Comparison of ENCODE assay signal across 8 cellular contexts in the genomic region with DNA sequence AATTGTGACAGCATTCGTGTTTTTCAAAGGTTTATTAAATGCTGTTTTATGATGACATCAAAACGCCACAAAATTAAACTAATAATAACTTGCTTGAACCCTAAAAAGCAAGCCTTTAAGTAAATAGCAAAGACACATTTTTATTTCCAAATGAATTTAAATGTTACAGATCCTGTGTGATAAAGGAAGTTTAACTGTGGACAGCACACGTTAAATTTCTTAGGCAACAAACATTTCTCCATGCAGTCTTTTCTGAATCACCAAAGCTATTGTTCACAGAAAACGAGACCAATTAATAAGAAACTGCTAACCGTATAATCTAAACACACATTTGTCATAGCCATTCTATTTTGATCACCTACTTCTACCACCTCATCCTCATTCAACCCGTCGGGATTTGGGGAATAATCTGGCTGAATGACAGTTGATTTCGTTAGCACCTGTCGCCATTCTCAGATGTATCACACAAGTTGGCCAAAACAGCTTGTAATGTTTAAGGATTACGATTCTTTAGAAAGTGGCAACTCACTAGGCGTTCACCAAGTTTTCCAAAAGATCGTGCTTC. TPM values are rescaled to one million over a fixed set of nuclear protein-coding genes. Genes with fewer than 3 reads are reported as not detected.
DNase-seq lines count a peak whose midpoint lies in the region; ATAC-seq, FAIRE-seq and TF ChIP-seq lines count a peak whose summit lies in the region.

No MANE protein-coding gene starts in this region.

- no peak for ATAC-seq in activated naive CD8-positive, alpha-beta T cell treated with anti-CD3 and anti-CD28 coated beads, Interleukin-2, amount 50 U/mL, for 24 hours
- ATAC-seq in right lobe of liver, result no peak
- ATAC-seq in upper lobe of right lung, result no peak
- no peak for ATAC-seq in GM21717 (IDR thresholded peaks at IDR 0.05; ENCODE audit: unreplicated experiment)
- no peak for ATAC-seq in GM19035 (IDR thresholded peaks at IDR 0.05; ENCODE audit: unreplicated experiment)

- H3K4me1 ChIP-seq in BE2C (no peaks in the 10 kb centered on the region), right lobe of liver (peaks cover 0 to 3% (median 0%) of the 10 kb centered on the region in 4 donors), upper lobe of right lung (peaks cover 3% of the 10 kb centered on the region)

- peaks cover 46% of the 10 kb centered on the region for H3K4me1 Mint-ChIP-seq in activated naive CD8-positive, alpha-beta T cell treated with anti-CD3 and anti-CD28 coated beads, Interleukin-2, amount 50 U/mL, for 24 hours

- no peaks in the 10 kb centered on the region; the same call in 1 of the 2 replicates for H3K36me3 ChIP-seq in BE2C
- H3K36me3 ChIP-seq in right lobe of liver, result no peaks in the 10 kb centered on the region
- no peaks in the 10 kb centered on the region for H3K36me3 ChIP-seq in upper lobe of right lung

- no peak for FAIRE-seq in GM12891 (lab: Jason Lieb, UNC)

- H3K4me3 ChIP-seq in BE2C (ENCODE audit: low read depth, low read length) (peak overlapping the region; percentile 77), HFF-Myc (replicated peaks; ENCODE audit: low read depth, low read length) (peak overlapping the region; percentile 56), right lobe of liver (peak overlapping the region; percentile 76 to 97 (median 89)), upper lobe of right lung (peak overlapping the region; percentile 74)

- peak overlapping the region; percentile 95 for H3K4me3 Mint-ChIP-seq in activated naive CD8-positive, alpha-beta T cell treated with anti-CD3 and anti-CD28 coated beads, Interleukin-2, amount 50 U/mL, for 24 hours

- intact Hi-C loops in right lobe of liver (cut with DNase I), result no loop called here
- intact Hi-C loops in upper lobe of right lung (cut with DNase I), result no loop called here

- no peaks in the 10 kb centered on the region for H3K9me3 Mint-ChIP-seq in activated naive CD8-positive, alpha-beta T cell treated with anti-CD3 and anti-CD28 coated beads, Interleukin-2, amount 50 U/mL, for 24 hours

- H3K27ac Mint-ChIP-seq in activated naive CD8-positive, alpha-beta T cell treated with anti-CD3 and anti-CD28 coated beads, Interleukin-2, amount 50 U/mL, for 24 hours, result peak overlapping the region; percentile 92

- H3K27me3 ChIP-seq in BE2C (no peaks in the 10 kb centered on the region), right lobe of liver (no peaks in the 10 kb centered on the region), upper lobe of right lung (no peaks in the 10 kb centered on the region)

- no peaks in the 10 kb centered on the region for H3K27me3 Mint-ChIP-seq in activated naive CD8-positive, alpha-beta T cell treated with anti-CD3 and anti-CD28 coated beads, Interleukin-2, amount 50 U/mL, for 24 hours

- no peak for DNase-seq in BE2C
- DNase-seq in HFF-Myc (ENCODE audit: extremely low read depth, low read depth), result no peak
- no peak for DNase-seq in activated naive CD8-positive, alpha-beta T cell treated with anti-CD3 and anti-CD28 coated beads, Interleukin-2, amount 50 U/mL, for 24 hours
- no peak for DNase-seq in right lobe of liver
- no peak for DNase-seq in upper lobe of right lung
- DNase-seq in GM12891 (ENCODE audit: insufficient read length, low spot score), result no peak

- peak overlapping the region in 1 of 3 donors; percentile 76 for H3K27ac ChIP-seq in right lobe of liver
- no peak overlapping the region for H3K27ac ChIP-seq in upper lobe of right lung

- H3K9me3 ChIP-seq in BE2C (no peaks in the 10 kb centered on the region), right lobe of liver (no peaks in the 10 kb centered on the region), upper lobe of right lung (no peaks in the 10 kb centered on the region)

- TF ChIP-seq CTCF in BE2C (IDR thresholded peaks at IDR 0.05; ENCODE audit: low read depth, low read length) (no peak), HFF-Myc (IDR thresholded peaks at IDR 0.05; ENCODE audit: low read depth, low read length, missing control alignments) (no peak), right lobe of liver (IDR thresholded peaks at IDR 0.05) (no peak), upper lobe of right lung (IDR thresholded peaks at IDR 0.05) (no peak)

- peaks cover 37% of the 10 kb centered on the region for H3K36me3 Mint-ChIP-seq in activated naive CD8-positive, alpha-beta T cell treated with anti-CD3 and anti-CD28 coated beads, Interleukin-2, amount 50 U/mL, for 24 hours (ENCODE audit: low read depth)

- TF ChIP-seq POLR2A in right lobe of liver (IDR thresholded peaks at IDR 0.05), result no peak
- no peak for TF ChIP-seq POLR2A in GM12891 (IDR thresholded peaks at IDR 0.05; ENCODE audit: low read depth, low read length)

- 2% methylated on average over 12 of the region's 12 CpGs for WGBS in right lobe of liver (ENCODE audit: insufficient coverage, low coverage, low lambda C conversion rate, missing lambda C conversion rate)

TF ChIP-seq in GM12891, 5 proteins besides CTCF, POLR2A, EP300 and RAD21:
- TF ChIP-seq POU2F2 (IDR thresholded peaks at IDR 0.05; ENCODE audit: low read depth, low read length), result no peak
TF ChIP-seq in GM12891: peak in this region for 0.

RNA-seq across cellular contexts. Expression of a gene that starts 1.3 kb away (rescaled TPM):
- polyA plus RNA-seq in BE2C (2012; ENCODE audit: insufficient read depth, insufficient read length, low read depth), result 12.9 TPM
- total RNA-seq in right lobe of liver (1 to 10 TPM; 1.2 to 4.2 (median 1.9) TPM), upper lobe of right lung (3.7 TPM)
- polyA plus RNA-seq in GM12891 (2012; ENCODE audit: low read depth, missing spikeins), result 31.3 TPM
